Comparison of ENCODE assay signal across 17 cellular contexts in genomic region chr19:36051637-36052036, GRCh38. TPM values are rescaled to one million over a fixed set of nuclear protein-coding genes. Genes with fewer than 3 reads are reported as not detected.
DNase-seq lines count a peak whose midpoint lies in the region; ATAC-seq, FAIRE-seq and TF ChIP-seq lines count a peak whose summit lies in the region.
"Had no signal": no experiment of that assay in that cellular context is flagged by ENCODE, and none has a peak within 500 bp of the region (broad histone marks: within the 10 kb centered on the region; RNA-seq: fewer than 3 reads in every experiment).

No MANE protein-coding gene starts in this region.

- H3K27ac ChIP-seq in HepG2 (ENCODE audit: extremely low read length, insufficient read depth, low read length) (no peak overlapping the region), right lobe of liver (no peak overlapping the region), gastroesophageal sphincter (peak overlapping the region in 3 of 4 donors; percentile 48 to 97 (median 92)), brain microvascular endothelial cell (no peak overlapping the region)
- H3K27ac ChIP-seq: coronary artery had no signal

- intact Hi-C loops in HepG2 (cut with micrococcal nuclease; ENCODE audit: unreplicated experiment) (loop anchor here (5.0 to 10.0 kb wide), 2 partner anchors 54 to 1163 kb away; partner anchors contain the start of genes SDHAF1, ZNF383 and ZNF585B), right lobe of liver (cut with DNase I) (no loop called here)

- CTCF ChIA-PET in HepG2 (lab: Yijun Ruan, JAX; ENCODE audit: low intra/inter-chr PET ratio, low total read pairs) = no interaction called here

- no peak for FAIRE-seq in HepG2 (lab: Jason Lieb, UNC)

- no peaks in the 10 kb centered on the region; a peak in 1 of 5 replicates for H3K27me3 ChIP-seq in HepG2 (ENCODE audit: control insufficient read depth in 1 of 2, insufficient read depth in 2 of 2, low read length in 2 of 2)
- H3K27me3 ChIP-seq in right lobe of liver = no peaks in the 10 kb centered on the region
- no peaks in the 10 kb centered on the region for H3K27me3 ChIP-seq in gastroesophageal sphincter
- no peaks in the 10 kb centered on the region for H3K27me3 ChIP-seq in brain microvascular endothelial cell (replicated peaks)
- H3K27me3 ChIP-seq: ascending aorta had no signal

- no peak overlapping the region for H3K9ac ChIP-seq in HepG2 (ENCODE audit: insufficient read depth, low read depth, low read length)

- no peak for TF ChIP-seq POLR2A in HepG2 (IDR thresholded peaks at IDR 0.05; ENCODE audit: insufficient read depth in 1 of 2, low read depth in 2 of 2, low read length in 2 of 2)
- no peak for TF ChIP-seq POLR2A in right lobe of liver (IDR thresholded peaks at IDR 0.05)
- no peak for TF ChIP-seq POLR2A in gastroesophageal sphincter (IDR thresholded peaks at IDR 0.05)

- H4K20me1 ChIP-seq in HepG2 (ENCODE audit: insufficient read depth, low read length) = no peaks in the 10 kb centered on the region

- no peak overlapping the region for H3K4me2 ChIP-seq in HepG2 (ENCODE audit: low read depth, low read length)

- H3K79me2 ChIP-seq in HepG2 (ENCODE audit: insufficient read depth, low read length) = peaks cover 16% of the 10 kb centered on the region

- H3K4me3 ChIP-seq in HepG2 (replicated peaks in 1 of 3; ENCODE audit: insufficient read depth in 1 of 3, low read depth in 2 of 3, low read length in 3 of 3) (no peak overlapping the region), right lobe of liver (no peak overlapping the region), gastroesophageal sphincter (no peak overlapping the region), brain microvascular endothelial cell (ENCODE audit: low read depth, low read length) (no peak overlapping the region)
- H3K4me3 ChIP-seq: ascending aorta, coronary artery, HAP-1, mucosa of descending colon had no signal

- ATAC-seq in HepG2 (no peak), right lobe of liver (no peak), gastroesophageal sphincter (no peak)
- ATAC-seq: esophagus mucosa, mucosa of descending colon had no signal

- no peak for TF ChIP-seq CTCF in HepG2 (CRISPR knock-in tag; IDR thresholded peaks at IDR 0.05)
- TF ChIP-seq CTCF in right lobe of liver (IDR thresholded peaks at IDR 0.05) = no peak
- no peak for TF ChIP-seq CTCF in gastroesophageal sphincter (IDR thresholded peaks at IDR 0.05)
- no peak for TF ChIP-seq CTCF in brain microvascular endothelial cell (IDR thresholded peaks at IDR 0.05; ENCODE audit: low read depth, low read length, missing control alignments)

- no TSS peak for BruUV-seq in HepG2 (replicated peaks; lab: Mats Ljungman, UMichigan)

- in situ Hi-C loops in HepG2 (cut with HindIII; ENCODE audit: extremely low pct_ligation_motif_present, low pct_unique_long_range_greater_than_20kb) = loop anchor here (5.0 kb wide), 1 partner anchor 54 kb away; the partner anchor contains the start of gene SDHAF1
- in situ Hi-C loops in brain microvascular endothelial cell (cut with HindIII; ENCODE audit: low pct_ligation_motif_present, low sequenced_read_pairs) = no loop called here

- POLR2A ChIA-PET in HepG2 (lab: Yijun Ruan, JAX) = no interaction called here

- H3K9me3 ChIP-seq in HepG2 (ENCODE audit: low read length) (no peaks in the 10 kb centered on the region), right lobe of liver (no peaks in the 10 kb centered on the region), gastroesophageal sphincter (no peaks in the 10 kb centered on the region)
- H3K9me3 ChIP-seq: ascending aorta, HAP-1, mucosa of descending colon had no signal

- no peak for DNase-seq in HepG2 (ENCODE audit: low spot score)
- no peak for DNase-seq in right lobe of liver
- DNase-seq in NCI-H2196 (lab: John Stamatoyannopoulos, UW; ENCODE audit: unreplicated experiment) = peak; percentile 40
- DNase-seq in NCI-H1694 treated with DMSO at 0.1 percent for 48 hours (lab: John Stamatoyannopoulos, UW) = no peak
- DNase-seq in brain microvascular endothelial cell = no peak
- DNase-seq in kidney tubule cell (ENCODE audit: low spot score) = no peak
- DNase-seq: activated CD4-positive, alpha-beta T cell treated with anti-CD3 and anti-CD28 coated beads for 4 hours; activated T-cell treated with anti-CD3 and anti-CD28 coated beads, Interleukin-2, amount 50 U/mL, for 24 hours; IMR-90; mucosa of descending colon; stimulated activated CD4-positive, alpha-beta T cell treated with anti-CD3 and anti-CD28 coated beads, Interleukin-12 subunit alpha, Interleukin-12 subunit beta, amount 100 ng/mL, for 4 hours had no signal

- H2AFZ ChIP-seq in HepG2 (ENCODE audit: low read length) = no peak overlapping the region

- H3K36me3 ChIP-seq in HepG2 (replicated peaks in 1 of 2; ENCODE audit: control insufficient read depth in 1 of 2, insufficient read depth in 2 of 2, low read length in 2 of 2) = no peaks in the 10 kb centered on the region; a peak in 2 of 5 replicates
- no peaks in the 10 kb centered on the region for H3K36me3 ChIP-seq in right lobe of liver
- no peaks in the 10 kb centered on the region for H3K36me3 ChIP-seq in gastroesophageal sphincter
- no peaks in the 10 kb centered on the region for H3K36me3 ChIP-seq in brain microvascular endothelial cell (replicated peaks)
- H3K36me3 ChIP-seq: ascending aorta, HAP-1 had no signal

- no peak for TF ChIP-seq RAD21 in HepG2 (CRISPR knock-in tag; IDR thresholded peaks at IDR 0.05)

- WGBS in HepG2 (ENCODE audit: low lambda C conversion rate) = 87% methylated on average over 3 of the region's 4 CpGs
- 75% methylated on average over 3 of the region's 4 CpGs for WGBS in right lobe of liver (ENCODE audit: insufficient coverage, low coverage, low lambda C conversion rate, missing lambda C conversion rate)
- WGBS in gastroesophageal sphincter (ENCODE audit: low coverage in 1 of 2), 2 donors = 93 to 100% methylated on average over 3 of the region's 4 CpGs

- peaks cover 43% of the 10 kb centered on the region for H3K4me1 ChIP-seq in HepG2 (ENCODE audit: insufficient read depth, low read length)
- H3K4me1 ChIP-seq in right lobe of liver = peaks cover 0 to 13% (median 0%) of the 10 kb centered on the region in 4 donors
- peaks cover 0 to 49% (median 5%) of the 10 kb centered on the region in 3 donors for H3K4me1 ChIP-seq in gastroesophageal sphincter

- TF ChIP-seq EP300 in HepG2 (IDR thresholded peaks at IDR 0.05; ENCODE audit: low read depth in 2 of 2, low read length in 2 of 2) (no peak), HepG2 (CRISPR knock-in tag; IDR thresholded peaks at IDR 0.05; ENCODE audit: borderline replicate concordance) (no peak), gastroesophageal sphincter (IDR thresholded peaks at IDR 0.05) (no peak)

RNA-seq across cellular contexts. Expression of gene THAP8, which starts 2.4 kb away (rescaled TPM):
- total RNA-seq in HepG2 (2016; rRNA removed; fragmentation: Illumina TruSeq; extraction: Trizol) = 1.4 and 1.7 TPM in 2 replicates
- total RNA-seq in HepG2 (2016; cell fraction: cytosol; rRNA removed; fragmentation: Illumina TruSeq; extraction: Trizol; ENCODE audit: low read depth) = 1.3 and 2.0 TPM in 2 replicates
- 1.2 and 2.0 TPM in 2 replicates for total RNA-seq in HepG2 (2016; cell fraction: insoluble cytoplasmic fraction; rRNA removed; fragmentation: Illumina TruSeq; extraction: Trizol)
- 1.3 and 2.8 TPM in 2 replicates for total RNA-seq in HepG2 (2016; cell fraction: membrane; rRNA removed; fragmentation: Illumina TruSeq; extraction: Trizol)
- 0.53 and 1.2 TPM in 2 replicates for total RNA-seq in HepG2 (2016; cell fraction: nucleus; rRNA removed; fragmentation: Illumina TruSeq; extraction: Trizol)
- 3.7 and 4.0 TPM in 2 replicates for polyA plus RNA-seq in HepG2 (2011; rRNA removed)
- 2.7 and 4.3 TPM in 2 replicates for polyA plus RNA-seq in HepG2 (2011; cell fraction: cytosol; rRNA removed)
- 6.3 and 9.2 TPM in 2 replicates for polyA plus RNA-seq in HepG2 (2011; cell fraction: nucleus; rRNA removed)
- polyA plus RNA-seq in HepG2 (2012) = 2.2 and 2.3 TPM in 2 replicates
- polyA plus RNA-seq in HepG2 (2016; cell fraction: cytosol; fragmentation: Illumina TruSeq; extraction: Trizol; ENCODE audit: low read depth) = 1.6 and 2.2 TPM in 2 replicates
- polyA plus RNA-seq in HepG2 (2016; cell fraction: insoluble cytoplasmic fraction; fragmentation: Illumina TruSeq; extraction: Trizol; ENCODE audit: low read depth) = 2.9 and 3.0 TPM in 2 replicates
- 1.9 and 2.3 TPM in 2 replicates for polyA plus RNA-seq in HepG2 (2016; cell fraction: membrane; fragmentation: Illumina TruSeq; extraction: Trizol; ENCODE audit: low read depth)
- polyA plus RNA-seq in HepG2 (2016; cell fraction: nucleus; fragmentation: Illumina TruSeq; extraction: Trizol; ENCODE audit: insufficient read depth, low read depth) = 2.2 and 4.0 TPM in 2 replicates
- polyA minus RNA-seq in HepG2 (2011; rRNA and poly(A)+ RNA removed; ENCODE audit: low replicate concordance) = 0.72 and 5.2 TPM in 2 replicates
- polyA minus RNA-seq in HepG2 (2011; cell fraction: cytosol; rRNA and poly(A)+ RNA removed) = 2.3 and 2.6 TPM in 2 replicates
- 2.9 and 3.5 TPM in 2 replicates for polyA minus RNA-seq in HepG2 (2011; cell fraction: nucleus; rRNA and poly(A)+ RNA removed)
- total RNA-seq in right lobe of liver = 1 to 10 TPM; 2.5 to 9.0 (median 4.2) TPM
- total RNA-seq in gastroesophageal sphincter = 10 to 100 TPM in 2 of 4 donors, 1 to 10 TPM in 2; 5.3 to 16.8 (median 9.4) TPM
- total RNA-seq: ascending aorta had no signal

RNA-seq across cellular contexts. Expression of gene WDR62, which starts 3.1 kb away (rescaled TPM):
- total RNA-seq in HepG2 (2016; rRNA removed; fragmentation: Illumina TruSeq; extraction: Trizol) = 8.8 and 12.5 TPM in 2 replicates
- total RNA-seq in HepG2 (2016; cell fraction: cytosol; rRNA removed; fragmentation: Illumina TruSeq; extraction: Trizol; ENCODE audit: low read depth) = 8.9 and 9.0 TPM in 2 replicates
- total RNA-seq in HepG2 (2016; cell fraction: insoluble cytoplasmic fraction; rRNA removed; fragmentation: Illumina TruSeq; extraction: Trizol) = 6.7 and 12.7 TPM in 2 replicates
- total RNA-seq in HepG2 (2016; cell fraction: membrane; rRNA removed; fragmentation: Illumina TruSeq; extraction: Trizol) = 6.0 and 6.1 TPM in 2 replicates
- 17.4 and 19.5 TPM in 2 replicates for total RNA-seq in HepG2 (2016; cell fraction: nucleus; rRNA removed; fragmentation: Illumina TruSeq; extraction: Trizol)
- 5.4 and 5.8 TPM in 2 replicates for polyA plus RNA-seq in HepG2 (2011; rRNA removed)
- polyA plus RNA-seq in HepG2 (2011; cell fraction: cytosol; rRNA removed) = 1.4 and 2.5 TPM in 2 replicates
- 24.0 and 42.0 TPM in 2 replicates for polyA plus RNA-seq in HepG2 (2011; cell fraction: nucleus; rRNA removed)
- polyA plus RNA-seq in HepG2 (2012) = 2.6 and 3.6 TPM in 2 replicates
- 1.3 and 1.6 TPM in 2 replicates for polyA plus RNA-seq in HepG2 (2016; cell fraction: cytosol; fragmentation: Illumina TruSeq; extraction: Trizol; ENCODE audit: low read depth)
- 5.9 and 8.7 TPM in 2 replicates for polyA plus RNA-seq in HepG2 (2016; cell fraction: insoluble cytoplasmic fraction; fragmentation: Illumina TruSeq; extraction: Trizol; ENCODE audit: low read depth)
- 3.2 TPM in 2 replicates for polyA plus RNA-seq in HepG2 (2016; cell fraction: membrane; fragmentation: Illumina TruSeq; extraction: Trizol; ENCODE audit: low read depth)
- polyA plus RNA-seq in HepG2 (2016; cell fraction: nucleus; fragmentation: Illumina TruSeq; extraction: Trizol; ENCODE audit: insufficient read depth, low read depth) = 49.8 and 52.6 TPM in 2 replicates
- polyA minus RNA-seq in HepG2 (2011; rRNA and poly(A)+ RNA removed; ENCODE audit: low replicate concordance) = 10.6 and 32.3 TPM in 2 replicates
- polyA minus RNA-seq in HepG2 (2011; cell fraction: cytosol; rRNA and poly(A)+ RNA removed) = 2.3 and 2.5 TPM in 2 replicates
- polyA minus RNA-seq in HepG2 (2011; cell fraction: nucleus; rRNA and poly(A)+ RNA removed) = 9.1 and 12.0 TPM in 2 replicates
- 1 to 10 TPM in 2 of 6 experiments, under 1 TPM in 4; 0.20 to 1.6 (median 0.58) TPM for total RNA-seq in right lobe of liver
- total RNA-seq in gastroesophageal sphincter = under 1 TPM; 0.17 to 0.62 (median 0.29) TPM
- total RNA-seq: ascending aorta had no signal

RNA-seq across cellular contexts. Expression of gene CLIP3, which starts 19.0 kb away (rescaled TPM):
- total RNA-seq in HepG2 (2016; rRNA removed; fragmentation: Illumina TruSeq; extraction: Trizol) (0.15 TPM in 1 of 2 replicates, not detected in the other), right lobe of liver (1 to 10 TPM in 2 of 6 experiments, under 1 TPM in 4; 0.55 to 1.6 (median 0.94) TPM), gastroesophageal sphincter (10 to 100 TPM; 26.8 to 66.2 (median 31.1) TPM)
- not detected in 2 replicates for total RNA-seq in HepG2 (2016; cell fraction: cytosol; rRNA removed; fragmentation: Illumina TruSeq; extraction: Trizol; ENCODE audit: low read depth)
- 0.17 TPM in 1 of 2 replicates, not detected in the other for total RNA-seq in HepG2 (2016; cell fraction: insoluble cytoplasmic fraction; rRNA removed; fragmentation: Illumina TruSeq; extraction: Trizol)
- total RNA-seq in HepG2 (2016; cell fraction: membrane; rRNA removed; fragmentation: Illumina TruSeq; extraction: Trizol) = not detected in 2 replicates
- 0.41 and 0.62 TPM in 2 replicates for total RNA-seq in HepG2 (2016; cell fraction: nucleus; rRNA removed; fragmentation: Illumina TruSeq; extraction: Trizol)
- 1.1 and 1.2 TPM in 2 replicates for polyA plus RNA-seq in HepG2 (2011; rRNA removed)
- 0.11 and 0.15 TPM in 2 replicates for polyA plus RNA-seq in HepG2 (2011; cell fraction: cytosol; rRNA removed)
- polyA plus RNA-seq in HepG2 (2011; cell fraction: nucleus; rRNA removed) = 6.3 and 8.5 TPM in 2 replicates
- 0.79 and 1.4 TPM in 2 replicates for polyA plus RNA-seq in HepG2 (2012)
- 0.10 and 0.11 TPM in 2 replicates for polyA plus RNA-seq in HepG2 (2016; cell fraction: cytosol; fragmentation: Illumina TruSeq; extraction: Trizol; ENCODE audit: low read depth)
- 0.17 TPM in 1 of 2 replicates, not detected in the other for polyA plus RNA-seq in HepG2 (2016; cell fraction: insoluble cytoplasmic fraction; fragmentation: Illumina TruSeq; extraction: Trizol; ENCODE audit: low read depth)
- 0.22 and 0.23 TPM in 2 replicates for polyA plus RNA-seq in HepG2 (2016; cell fraction: membrane; fragmentation: Illumina TruSeq; extraction: Trizol; ENCODE audit: low read depth)
- 2.1 and 2.5 TPM in 2 replicates for polyA plus RNA-seq in HepG2 (2016; cell fraction: nucleus; fragmentation: Illumina TruSeq; extraction: Trizol; ENCODE audit: insufficient read depth, low read depth)
- 0.21 and 0.28 TPM in 2 replicates for polyA minus RNA-seq in HepG2 (2011; rRNA and poly(A)+ RNA removed; ENCODE audit: low replicate concordance)
- polyA minus RNA-seq in HepG2 (2011; cell fraction: cytosol; rRNA and poly(A)+ RNA removed) = not detected in 2 replicates
- polyA minus RNA-seq in HepG2 (2011; cell fraction: nucleus; rRNA and poly(A)+ RNA removed) = 0.90 and 1.4 TPM in 2 replicates

RNA-seq across cellular contexts. Expression of gene ALKBH6, which starts 37.6 kb away (rescaled TPM):
- total RNA-seq in HepG2 (2016; rRNA removed; fragmentation: Illumina TruSeq; extraction: Trizol) (6.9 and 13.7 TPM in 2 replicates), right lobe of liver (10 to 100 TPM in 5 of 6 experiments, 1 to 10 TPM in 1; 9.7 to 31.2 (median 11.5) TPM), gastroesophageal sphincter (10 to 100 TPM; 10.7 to 38.3 (median 25.3) TPM)
- 5.2 and 5.9 TPM in 2 replicates for total RNA-seq in HepG2 (2016; cell fraction: cytosol; rRNA removed; fragmentation: Illumina TruSeq; extraction: Trizol; ENCODE audit: low read depth)
- total RNA-seq in HepG2 (2016; cell fraction: insoluble cytoplasmic fraction; rRNA removed; fragmentation: Illumina TruSeq; extraction: Trizol) = 6.6 and 11.7 TPM in 2 replicates
- 5.3 and 5.4 TPM in 2 replicates for total RNA-seq in HepG2 (2016; cell fraction: membrane; rRNA removed; fragmentation: Illumina TruSeq; extraction: Trizol)
- 8.7 and 10.8 TPM in 2 replicates for total RNA-seq in HepG2 (2016; cell fraction: nucleus; rRNA removed; fragmentation: Illumina TruSeq; extraction: Trizol)
- polyA plus RNA-seq in HepG2 (2011; rRNA removed) = 18.1 and 20.9 TPM in 2 replicates
- 13.5 and 16.8 TPM in 2 replicates for polyA plus RNA-seq in HepG2 (2011; cell fraction: cytosol; rRNA removed)
- 61.3 and 62.3 TPM in 2 replicates for polyA plus RNA-seq in HepG2 (2011; cell fraction: nucleus; rRNA removed)
- 12.0 and 17.8 TPM in 2 replicates for polyA plus RNA-seq in HepG2 (2012)
- polyA plus RNA-seq in HepG2 (2016; cell fraction: cytosol; fragmentation: Illumina TruSeq; extraction: Trizol; ENCODE audit: low read depth) = 4.2 and 4.7 TPM in 2 replicates
- 8.3 and 10.2 TPM in 2 replicates for polyA plus RNA-seq in HepG2 (2016; cell fraction: insoluble cytoplasmic fraction; fragmentation: Illumina TruSeq; extraction: Trizol; ENCODE audit: low read depth)
- 4.5 and 5.6 TPM in 2 replicates for polyA plus RNA-seq in HepG2 (2016; cell fraction: membrane; fragmentation: Illumina TruSeq; extraction: Trizol; ENCODE audit: low read depth)
- 41.1 and 43.4 TPM in 2 replicates for polyA plus RNA-seq in HepG2 (2016; cell fraction: nucleus; fragmentation: Illumina TruSeq; extraction: Trizol; ENCODE audit: insufficient read depth, low read depth)
- 7.3 and 9.7 TPM in 2 replicates for polyA minus RNA-seq in HepG2 (2011; rRNA and poly(A)+ RNA removed; ENCODE audit: low replicate concordance)
- 3.4 and 4.0 TPM in 2 replicates for polyA minus RNA-seq in HepG2 (2011; cell fraction: cytosol; rRNA and poly(A)+ RNA removed)
- 7.9 and 9.8 TPM in 2 replicates for polyA minus RNA-seq in HepG2 (2011; cell fraction: nucleus; rRNA and poly(A)+ RNA removed)

RNA-seq across cellular contexts. Expression of gene SYNE4, which starts 43.0 kb away (rescaled TPM):
- total RNA-seq in HepG2 (2016; rRNA removed; fragmentation: Illumina TruSeq; extraction: Trizol) (20.7 and 23.0 TPM in 2 replicates), right lobe of liver (1 to 10 TPM; 3.9 to 7.5 (median 7.0) TPM), gastroesophageal sphincter (under 1 TPM in 3 of 4 donors, not detected in 1; 0.39 to 0.62 (median 0.47) TPM)
- total RNA-seq in HepG2 (2016; cell fraction: cytosol; rRNA removed; fragmentation: Illumina TruSeq; extraction: Trizol; ENCODE audit: low read depth) = 11.5 TPM in 2 replicates
- 21.1 and 22.0 TPM in 2 replicates for total RNA-seq in HepG2 (2016; cell fraction: insoluble cytoplasmic fraction; rRNA removed; fragmentation: Illumina TruSeq; extraction: Trizol)
- 13.9 and 18.8 TPM in 2 replicates for total RNA-seq in HepG2 (2016; cell fraction: membrane; rRNA removed; fragmentation: Illumina TruSeq; extraction: Trizol)
- 13.2 and 14.2 TPM in 2 replicates for total RNA-seq in HepG2 (2016; cell fraction: nucleus; rRNA removed; fragmentation: Illumina TruSeq; extraction: Trizol)
- polyA plus RNA-seq in HepG2 (2011; rRNA removed) = 13.7 and 19.9 TPM in 2 replicates
- 10.9 and 15.9 TPM in 2 replicates for polyA plus RNA-seq in HepG2 (2011; cell fraction: cytosol; rRNA removed)
- polyA plus RNA-seq in HepG2 (2011; cell fraction: nucleus; rRNA removed) = 19.7 and 29.4 TPM in 2 replicates
- 10.9 and 11.0 TPM in 2 replicates for polyA plus RNA-seq in HepG2 (2012)
- 13.1 and 16.9 TPM in 2 replicates for polyA plus RNA-seq in HepG2 (2016; cell fraction: cytosol; fragmentation: Illumina TruSeq; extraction: Trizol; ENCODE audit: low read depth)
- polyA plus RNA-seq in HepG2 (2016; cell fraction: insoluble cytoplasmic fraction; fragmentation: Illumina TruSeq; extraction: Trizol; ENCODE audit: low read depth) = 22.3 and 24.9 TPM in 2 replicates
- 15.1 and 18.4 TPM in 2 replicates for polyA plus RNA-seq in HepG2 (2016; cell fraction: membrane; fragmentation: Illumina TruSeq; extraction: Trizol; ENCODE audit: low read depth)
- polyA plus RNA-seq in HepG2 (2016; cell fraction: nucleus; fragmentation: Illumina TruSeq; extraction: Trizol; ENCODE audit: insufficient read depth, low read depth) = 24.9 and 28.1 TPM in 2 replicates
- polyA minus RNA-seq in HepG2 (2011; rRNA and poly(A)+ RNA removed; ENCODE audit: low replicate concordance) = 0.28 and 15.7 TPM in 2 replicates
- 6.9 and 7.3 TPM in 2 replicates for polyA minus RNA-seq in HepG2 (2011; cell fraction: cytosol; rRNA and poly(A)+ RNA removed)
- 5.7 and 10.1 TPM in 2 replicates for polyA minus RNA-seq in HepG2 (2011; cell fraction: nucleus; rRNA and poly(A)+ RNA removed)
- total RNA-seq: ascending aorta, Daoy, IMR-90 had no signal

Comparison
In these comparisons a context has a peak if more than half of its experiments do, and no peak if none do; other contexts are left out.
1. H3K27ac ChIP-seq: peak in gastroesophageal sphincter (3 of 4); none in HepG2 (single experiment), right lobe of liver (0 of 3) and brain microvascular endothelial cell (single experiment).
2. RNA of gene CLIP3, which starts 19.0 kb away (total RNA-seq): 26.8 to 66.2 TPM in gastroesophageal sphincter; 0.55 to 1.6 TPM in right lobe of liver and 0.15 to 0.62 TPM in HepG2; every median in the first group is over 10 times any median in the second.